3 cellular contexts compared by ENCODE assay signal in the genomic region with DNA sequence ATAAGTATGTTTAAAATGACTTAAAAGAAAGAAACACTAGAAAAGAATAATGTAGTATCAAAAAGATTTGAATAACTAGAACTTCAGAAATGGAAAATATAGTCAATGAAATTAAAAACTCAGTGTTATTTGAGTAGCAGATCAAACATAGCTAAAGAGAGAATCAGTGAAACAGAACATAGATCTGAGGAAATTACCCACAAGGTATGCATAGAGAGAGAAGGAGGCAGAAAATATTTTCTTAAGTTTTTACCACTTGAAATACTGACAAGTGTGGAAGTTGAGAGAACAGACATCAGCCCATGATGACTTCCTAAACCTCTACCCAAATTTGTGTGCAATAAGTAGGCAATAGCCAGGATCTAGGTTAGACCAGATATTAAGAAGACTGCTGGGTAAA.
TF ChIP-seq lines count a peak whose summit lies in the region.

No MANE protein-coding gene starts in this region.

TF ChIP-seq in HepG2, 621 proteins besides CTCF, POLR2A, EP300 and RAD21:
- TF ChIP-seq ZFP82 (CRISPR knock-in tag; IDR thresholded peaks at IDR 0.05; ENCODE audit: borderline replicate concordance) (peak; percentile 93), ELF4 (CRISPR knock-in tag; IDR thresholded peaks at IDR 0.05; ENCODE audit: borderline replicate concordance) (no peak)
- TF ChIP-seq, protein P1, sequence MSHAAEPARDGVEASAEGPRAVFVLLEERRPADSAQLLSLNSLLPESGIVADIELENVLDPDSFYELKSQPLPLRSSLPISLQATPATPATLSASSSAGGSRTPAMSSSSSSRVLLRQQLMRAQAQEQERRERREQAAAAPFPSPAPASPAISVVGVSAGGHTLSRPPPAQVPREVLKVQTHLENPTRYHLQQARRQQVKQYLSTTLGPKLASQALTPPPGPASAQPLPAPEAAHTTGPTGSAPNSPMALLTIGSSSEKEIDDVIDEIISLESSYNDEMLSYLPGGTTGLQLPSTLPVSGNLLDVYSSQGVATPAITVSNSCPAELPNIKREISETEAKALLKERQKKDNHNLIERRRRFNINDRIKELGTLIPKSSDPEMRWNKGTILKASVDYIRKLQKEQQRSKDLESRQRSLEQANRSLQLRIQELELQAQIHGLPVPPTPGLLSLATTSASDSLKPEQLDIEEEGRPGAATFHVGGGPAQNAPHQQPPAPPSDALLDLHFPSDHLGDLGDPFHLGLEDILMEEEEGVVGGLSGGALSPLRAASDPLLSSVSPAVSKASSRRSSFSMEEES (CRISPR knock-in tag; IDR thresholded peaks at IDR 0.05), result no peak

TF ChIP-seq in HEK293, 187 proteins besides CTCF, POLR2A, EP300 and RAD21:
- TF ChIP-seq ZNF580 (tag by site-specific recombination; IDR thresholded peaks at IDR 0.05), result peak; percentile 58; the same call in 1 of the 2 replicates
- peak; percentile 26 for TF ChIP-seq SETDB1 (IDR thresholded peaks at IDR 0.05; ENCODE audit: insufficient read length, low read length)
- no peak for TF ChIP-seq ZNF37A (tag by site-specific recombination; IDR thresholded peaks at IDR 0.05)

TF ChIP-seq in K562, 482 proteins besides CTCF, POLR2A, EP300 and RAD21:
- TF ChIP-seq FOXK2 (conservative IDR thresholded peaks at IDR 0.05 in 1 of 2, IDR thresholded peaks at IDR 0.05 in 1 of 2; ENCODE audit: low read depth in 2 of 2), result no peak
- TF ChIP-seq, protein P2, sequence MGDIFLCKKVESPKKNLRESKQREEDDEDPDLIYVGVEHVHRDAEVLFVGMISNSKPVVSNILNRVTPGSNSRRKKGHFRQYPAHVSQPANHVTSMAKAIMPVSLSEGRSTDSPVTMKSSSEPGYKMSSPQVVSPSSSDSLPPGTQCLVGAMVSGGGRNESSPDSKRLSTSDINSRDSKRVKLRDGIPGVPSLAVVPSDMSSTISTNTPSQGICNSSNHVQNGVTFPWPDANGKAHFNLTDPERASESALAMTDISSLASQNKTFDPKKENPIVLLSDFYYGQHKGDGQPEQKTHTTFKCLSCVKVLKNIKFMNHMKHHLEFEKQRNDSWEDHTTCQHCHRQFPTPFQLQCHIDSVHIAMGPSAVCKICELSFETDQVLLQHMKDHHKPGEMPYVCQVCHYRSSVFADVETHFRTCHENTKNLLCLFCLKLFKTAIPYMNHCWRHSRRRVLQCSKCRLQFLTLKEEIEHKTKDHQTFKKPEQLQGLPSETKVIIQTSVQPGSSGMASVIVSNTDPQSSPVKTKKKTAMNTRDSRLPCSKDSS (IDR thresholded peaks at IDR 0.05; ENCODE audit: low read depth, partially characterized antibody), result peak; percentile 26
- no peak for TF ChIP-seq CBX5 (IDR thresholded peaks at IDR 0.05; ENCODE audit: borderline replicate concordance, low read depth)
- no peak for TF ChIP-seq SREBF2 (CRISPR knock-in tag; IDR thresholded peaks at IDR 0.05)
- TF ChIP-seq CREBBP (IDR thresholded peaks at IDR 0.05; ENCODE audit: low read depth, low read length), result no peak
- TF ChIP-seq ESRRB (CRISPR knock-in tag; IDR thresholded peaks at IDR 0.05; ENCODE audit: borderline replicate concordance), result no peak
- no peak for TF ChIP-seq MXI1 (IDR thresholded peaks at IDR 0.05; ENCODE audit: low read depth, low read length)
- TF ChIP-seq L3MBTL2 (IDR thresholded peaks at IDR 0.05), result no peak
- no peak for TF ChIP-seq THAP7 (CRISPR knock-in tag; IDR thresholded peaks at IDR 0.05)
- no peak for TF ChIP-seq ZNF184 (CRISPR knock-in tag; IDR thresholded peaks at IDR 0.05)
- TF ChIP-seq, protein P3, sequence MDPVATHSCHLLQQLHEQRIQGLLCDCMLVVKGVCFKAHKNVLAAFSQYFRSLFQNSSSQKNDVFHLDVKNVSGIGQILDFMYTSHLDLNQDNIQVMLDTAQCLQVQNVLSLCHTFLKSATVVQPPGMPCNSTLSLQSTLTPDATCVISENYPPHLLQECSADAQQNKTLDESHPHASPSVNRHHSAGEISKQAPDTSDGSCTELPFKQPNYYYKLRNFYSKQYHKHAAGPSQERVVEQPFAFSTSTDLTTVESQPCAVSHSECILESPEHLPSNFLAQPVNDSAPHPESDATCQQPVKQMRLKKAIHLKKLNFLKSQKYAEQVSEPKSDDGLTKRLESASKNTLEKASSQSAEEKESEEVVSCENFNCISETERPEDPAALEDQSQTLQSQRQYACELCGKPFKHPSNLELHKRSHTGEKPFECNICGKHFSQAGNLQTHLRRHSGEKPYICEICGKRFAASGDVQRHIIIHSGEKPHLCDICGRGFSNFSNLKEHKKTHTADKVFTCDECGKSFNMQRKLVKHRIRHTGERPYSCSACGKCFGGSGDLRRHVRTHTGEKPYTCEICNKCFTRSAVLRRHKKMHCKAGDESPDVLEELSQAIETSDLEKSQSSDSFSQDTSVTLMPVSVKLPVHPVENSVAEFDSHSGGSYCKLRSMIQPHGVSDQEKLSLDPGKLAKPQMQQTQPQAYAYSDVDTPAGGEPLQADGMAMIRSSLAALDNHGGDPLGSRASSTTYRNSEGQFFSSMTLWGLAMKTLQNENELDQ (CRISPR knock-in tag; IDR thresholded peaks at IDR 0.05; ENCODE audit: borderline replicate concordance), result no peak
- no peak for TF ChIP-seq TSC22D4 (tag; IDR thresholded peaks at IDR 0.05)
- TF ChIP-seq MIER1 (IDR thresholded peaks at IDR 0.05; ENCODE audit: low read depth), result no peak
- no peak for TF ChIP-seq EHMT2 (IDR thresholded peaks at IDR 0.05)
- TF ChIP-seq CBFA2T2 (conservative IDR thresholded peaks at IDR 0.05), result no peak
- no peak for TF ChIP-seq ZNF263 (CRISPR knock-in tag; IDR thresholded peaks at IDR 0.05; ENCODE audit: borderline replicate concordance)
- TF ChIP-seq IRF2 (CRISPR knock-in tag; IDR thresholded peaks at IDR 0.05), result no peak
- no peak for TF ChIP-seq ZNF431 (CRISPR knock-in tag; IDR thresholded peaks at IDR 0.05)
- TF ChIP-seq ATF3 (IDR thresholded peaks at IDR 0.05), result no peak
- TF ChIP-seq ATF3 (CRISPR knock-in tag; conservative IDR thresholded peaks at IDR 0.05), result no peak
- no peak for TF ChIP-seq RBM14 (IDR thresholded peaks at IDR 0.05; ENCODE audit: borderline replicate concordance, insufficient read depth, low read depth, low read length)
- TF ChIP-seq SMAD2 (IDR thresholded peaks at IDR 0.05; ENCODE audit: low read depth, low read length), result no peak
- no peak for TF ChIP-seq HMG20A (CRISPR knock-in tag; conservative IDR thresholded peaks at IDR 0.05)
- no peak for TF ChIP-seq ZNF217 (CRISPR knock-in tag; IDR thresholded peaks at IDR 0.05)
- TF ChIP-seq ZC3H11A (IDR thresholded peaks at IDR 0.05; ENCODE audit: low read depth, low read length), result no peak
- TF ChIP-seq PCBP2 (IDR thresholded peaks at IDR 0.05; ENCODE audit: low read depth, low read length, poor library complexity, severe bottlenecking), result no peak
- peak; percentile 83 for TF ChIP-seq ZFP30 (CRISPR knock-in tag; IDR thresholded peaks at IDR 0.05; ENCODE audit: borderline replicate concordance)
- no peak for TF ChIP-seq TOE1 (IDR thresholded peaks at IDR 0.05; ENCODE audit: borderline replicate concordance)
- TF ChIP-seq TOE1 (CRISPR knock-in tag; IDR thresholded peaks at IDR 0.05; ENCODE audit: borderline replicate concordance, low read depth), result no peak
- no peak for TF ChIP-seq NFATC3 (IDR thresholded peaks at IDR 0.05)
- TF ChIP-seq BHLHE40 (IDR thresholded peaks at IDR 0.05; ENCODE audit: low read length), result no peak
- no peak for TF ChIP-seq POLR2AphosphoS2 (IDR thresholded peaks at IDR 0.05; ENCODE audit: low read length)
- TF ChIP-seq PTRF (tag; IDR thresholded peaks at IDR 0.05), result no peak
- no peak for TF ChIP-seq ZKSCAN3 (CRISPR knock-in tag; IDR thresholded peaks at IDR 0.05)
- peak in 1 of 2 experiments; percentile 72; a peak in 1 of 3 replicates for TF ChIP-seq CBX3 (IDR thresholded peaks at IDR 0.05; ENCODE audit: borderline replicate concordance in 1 of 2, low read length in 2 of 2)
- TF ChIP-seq RBM25 (IDR thresholded peaks at IDR 0.05; ENCODE audit: low read depth, low read length, severe bottlenecking), result peak; percentile 81
- no peak for TF ChIP-seq BRF1 (IDR thresholded peaks at IDR 0.05; ENCODE audit: borderline replicate concordance, extremely low read depth, insufficient read length)
